8 cellular contexts compared by ENCODE assay signal in the genomic region with DNA sequence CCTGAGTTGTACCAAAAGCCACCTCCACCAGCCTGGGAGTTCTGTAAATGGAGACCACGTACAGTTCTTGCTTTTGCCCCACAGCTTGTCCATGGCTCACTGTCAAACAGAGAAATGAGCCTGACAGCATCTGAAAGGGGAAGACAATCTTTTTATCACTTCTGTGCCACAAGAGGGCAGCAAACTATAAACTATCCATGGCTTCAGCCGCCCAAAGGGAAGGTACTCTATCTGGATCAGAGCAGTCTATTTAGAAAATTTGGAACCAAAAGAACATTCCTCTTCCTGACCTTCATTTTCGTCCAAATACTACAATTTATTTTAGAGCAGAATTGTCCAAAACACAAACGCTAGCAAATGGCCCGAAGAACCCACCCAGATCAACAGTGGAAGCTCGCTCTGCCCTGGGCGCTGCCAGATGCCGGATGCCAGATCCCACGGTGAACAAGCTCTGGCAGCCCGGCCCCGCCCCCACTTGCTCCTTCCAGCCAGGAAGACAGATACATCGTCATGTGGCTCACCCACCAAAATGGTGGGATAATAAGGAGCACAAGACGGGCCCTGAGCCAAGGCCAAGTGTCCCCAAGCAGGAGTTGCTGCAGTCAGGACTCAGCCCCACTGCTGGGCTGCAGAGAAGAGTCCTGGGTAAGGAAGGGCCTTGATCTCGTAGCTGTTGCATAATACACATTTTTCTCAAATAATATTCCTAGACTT. TPM values are rescaled to one million over a fixed set of nuclear protein-coding genes. Genes with fewer than 3 reads are reported as not detected.
DNase-seq lines count a peak whose midpoint lies in the region; ATAC-seq and TF ChIP-seq lines count a peak whose summit lies in the region.

No MANE protein-coding gene starts in this region.

- H3K4me1 ChIP-seq in NT2/D1 (ENCODE audit: insufficient read depth, insufficient read length) (peaks cover 13% of the 10 kb centered on the region), suprapubic skin (peaks cover 63% of the 10 kb centered on the region)

- 4% methylated on average over 13 of the region's 14 CpGs for WGBS in suprapubic skin

- H3K27me3 ChIP-seq in NT2/D1 (ENCODE audit: insufficient read depth, insufficient read length) (no peaks in the 10 kb centered on the region), suprapubic skin (no peaks in the 10 kb centered on the region)

- no peaks in the 10 kb centered on the region for H3K9me3 ChIP-seq in NT2/D1 (ENCODE audit: insufficient read depth, low read length)
- no peaks in the 10 kb centered on the region for H3K9me3 ChIP-seq in suprapubic skin

- no peak for TF ChIP-seq POLR2A in suprapubic skin (IDR thresholded peaks at IDR 0.05)

- H3K4me3 ChIP-seq in NT2/D1 (ENCODE audit: insufficient read length, low read depth) = no peak overlapping the region
- peak overlapping the region; percentile 34 for H3K4me3 ChIP-seq in suprapubic skin

- no peak overlapping the region for H3K4me3 Mint-ChIP-seq in activated T-cell treated with anti-CD3 and anti-CD28 coated beads, Interleukin-2, amount 50 U/mL, for 72 hours

- H3K9me3 Mint-ChIP-seq in activated T-cell treated with anti-CD3 and anti-CD28 coated beads, Interleukin-2, amount 50 U/mL, for 72 hours = no peaks in the 10 kb centered on the region

- H3K36me3 ChIP-seq in NT2/D1 (ENCODE audit: insufficient read depth, insufficient read length, low read length) (peaks cover 15% of the 10 kb centered on the region), suprapubic skin (no peaks in the 10 kb centered on the region)

- ATAC-seq in activated T-cell treated with anti-CD3 and anti-CD28 coated beads, Interleukin-2, amount 50 U/mL, for 72 hours (replicated peaks in 1 of 2) = peak; percentile 79 to 82
- no peak for ATAC-seq in HG03097 (IDR thresholded peaks at IDR 0.05; ENCODE audit: low FRiP score, unreplicated experiment)

- H3K4me1 Mint-ChIP-seq in activated T-cell treated with anti-CD3 and anti-CD28 coated beads, Interleukin-2, amount 50 U/mL, for 72 hours (ENCODE audit: low read depth) = peaks cover 26% of the 10 kb centered on the region

- H3K27me3 Mint-ChIP-seq in activated T-cell treated with anti-CD3 and anti-CD28 coated beads, Interleukin-2, amount 50 U/mL, for 72 hours (ENCODE audit: low read depth) = no peaks in the 10 kb centered on the region

- H3K9ac ChIP-seq in NT2/D1 (ENCODE audit: insufficient read length, low read depth) = no peak overlapping the region

- peak overlapping the region; percentile 58 for H3K27ac ChIP-seq in suprapubic skin

- TF ChIP-seq CTCF in suprapubic skin (IDR thresholded peaks at IDR 0.05) = peak; percentile 60 to 72

- TF ChIP-seq EP300 in suprapubic skin (IDR thresholded peaks at IDR 0.05) = no peak

- no peaks in the 10 kb centered on the region for H3K36me3 Mint-ChIP-seq in activated T-cell treated with anti-CD3 and anti-CD28 coated beads, Interleukin-2, amount 50 U/mL, for 72 hours (ENCODE audit: insufficient read depth in 2 of 2)

- H3K27ac Mint-ChIP-seq in activated T-cell treated with anti-CD3 and anti-CD28 coated beads, Interleukin-2, amount 50 U/mL, for 72 hours = peak overlapping the region; percentile 60

- DNase-seq in DMS 273 treated with DMSO at 0.1 percent for 48 hours (lab: John Stamatoyannopoulos, UW) = peak; percentile 58
- peak; percentile 81 for DNase-seq in HuH-7.5 (ENCODE audit: low spot score)
- DNase-seq in NT2/D1 (ENCODE audit: low read depth, low spot score) = peak; percentile 70
- DNase-seq in activated T-cell treated with anti-CD3 and anti-CD28 coated beads, Interleukin-2, amount 50 U/mL, for 72 hours = peak; percentile 42 to 55
- peak; percentile 71 for DNase-seq in fibroblast of gingiva (ENCODE audit: low read depth)
- DNase-seq in mucosa of gallbladder (ENCODE audit: low spot score) = peak; percentile 77
- peak; percentile 89 to 93 for DNase-seq in suprapubic skin (ENCODE audit: low spot score in 2 of 2)

RNA-seq across cellular contexts. Expression of a gene that starts 23.9 kb away (rescaled TPM):
- not detected for total RNA-seq in activated T-cell treated with anti-CD3 and anti-CD28 coated beads, Interleukin-2, amount 50 U/mL, for 72 hours
- total RNA-seq in mucosa of gallbladder = 2.7 TPM
- total RNA-seq in suprapubic skin = not detected

RNA-seq across cellular contexts. Expression of a gene that starts 57.7 kb away (rescaled TPM):
- 1 to 10 TPM; 5.1 to 8.8 TPM for total RNA-seq in activated T-cell treated with anti-CD3 and anti-CD28 coated beads, Interleukin-2, amount 50 U/mL, for 72 hours
- total RNA-seq in mucosa of gallbladder (110 TPM), suprapubic skin (10 to 100 TPM in 1 of 4 donors, 1 to 10 TPM in 3; 2.5 to 10.5 (median 5.2) TPM)
